ENCODE assay signal across 1 cellular context in genomic region chr9:108886608-108887271, GRCh38.
TF ChIP-seq lines count a peak whose summit lies in the region.

No MANE protein-coding gene starts in this region.

TF ChIP-seq in GM12878, 131 proteins besides CTCF, POLR2A, EP300 and RAD21:
- peak; percentile 53; the same call in 1 of the 2 replicates for TF ChIP-seq ZBTB40 (IDR thresholded peaks at IDR 0.05; ENCODE audit: borderline replicate concordance)
